In genomic region chr4:163495900-163496299, GRCh38 we compare ENCODE assay signal across 8 cellular contexts. TPM values are rescaled to one million over a fixed set of nuclear protein-coding genes. Genes with fewer than 3 reads are reported as not detected.
DNase-seq lines count a peak whose midpoint lies in the region; ATAC-seq and TF ChIP-seq lines count a peak whose summit lies in the region.

No MANE protein-coding gene starts in this region.

- H3K9me3 Mint-ChIP-seq in progenitor cell of endocrine pancreas (ENCODE audit: low read depth): no peaks in the 10 kb centered on the region

- H3K4me3 Mint-ChIP-seq in progenitor cell of endocrine pancreas (ENCODE audit: low read depth): peak overlapping the region; percentile 67

- H3K36me3 Mint-ChIP-seq in progenitor cell of endocrine pancreas (ENCODE audit: insufficient read depth): peaks cover 2% of the 10 kb centered on the region

- H3K4me3 ChIP-seq in GM08714 (ENCODE audit: low read length): peak overlapping the region; percentile 67

- H3K27ac Mint-ChIP-seq in progenitor cell of endocrine pancreas: peak overlapping the region; percentile 73

- TF ChIP-seq CTCF in progenitor cell of endocrine pancreas (IDR thresholded peaks at IDR 0.05; ENCODE audit: unreplicated experiment): no peak

- DNase-seq in NAMALWA (ENCODE audit: low spot score): peak; percentile 74
- DNase-seq in central memory CD4-positive, alpha-beta T cell: peak; percentile 12
- no peak for DNase-seq in progenitor cell of endocrine pancreas (ENCODE audit: low spot score, unreplicated experiment)
- DNase-seq in stimulated activated CD4-positive, alpha-beta T cell treated with anti-CD3 and anti-CD28 coated beads, Interleukin-2, amount 100 ng/mL, for 24 hours: no peak
- no peak for DNase-seq in mesenteric fat pad (ENCODE audit: low spot score)
- no peak for DNase-seq in anterior cingulate cortex (lab: John Stamatoyannopoulos, UW)

- H3K4me1 Mint-ChIP-seq in progenitor cell of endocrine pancreas (ENCODE audit: low read depth): peaks cover 16% of the 10 kb centered on the region

- H3K27me3 Mint-ChIP-seq in progenitor cell of endocrine pancreas: no peaks in the 10 kb centered on the region

- peak; percentile 24 for ATAC-seq in GM21576 (IDR thresholded peaks at IDR 0.05; ENCODE audit: unreplicated experiment)

RNA-seq across cellular contexts. Expression of gene TMA16, which starts 1.4 kb away (rescaled TPM):
- total RNA-seq in progenitor cell of endocrine pancreas (22.2 and 27.1 TPM in 2 replicates), mesenteric fat pad (18.3 TPM)

RNA-seq across cellular contexts. Expression of gene TKTL2, which starts 22.3 kb away (rescaled TPM):
- not detected in 2 replicates for total RNA-seq in progenitor cell of endocrine pancreas
- not detected for total RNA-seq in mesenteric fat pad

Comparison
In these comparisons a context has a peak if more than half of its experiments do, and no peak if none do; other contexts are left out.
1. DNase-seq: peak in NAMALWA (single experiment) and central memory CD4-positive, alpha-beta T cell (single experiment); none in progenitor cell of endocrine pancreas (single experiment), stimulated activated CD4-positive, alpha-beta T cell treated with anti-CD3 and anti-CD28 coated beads, Interleukin-2, amount 100 ng/mL, for 24 hours (0 of 2), mesenteric fat pad (single experiment) and anterior cingulate cortex (0 of 58).